ENCODE assay signal across 15 cellular contexts in the genomic region with DNA sequence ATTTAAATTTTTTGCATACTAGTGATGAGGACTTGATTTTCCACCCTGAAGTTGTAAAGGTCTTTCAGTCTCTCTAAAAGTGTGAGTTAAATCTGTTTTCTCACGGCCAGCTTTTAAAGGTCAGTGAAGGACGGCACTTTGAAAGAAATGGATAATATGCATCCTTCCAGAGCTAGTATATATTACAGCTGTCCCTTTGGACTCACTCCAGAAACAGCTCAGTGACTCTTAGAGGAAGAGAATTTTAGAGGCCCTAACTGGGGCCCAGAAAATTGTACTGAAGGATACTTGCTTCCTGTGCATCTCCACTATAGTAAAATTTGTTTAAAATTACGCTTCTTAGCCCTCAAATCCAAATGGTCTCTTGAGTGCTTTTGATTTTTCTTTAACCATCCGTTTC. TPM values are rescaled to one million over a fixed set of nuclear protein-coding genes. Genes with fewer than 3 reads are reported as not detected.
DNase-seq lines count a peak whose midpoint lies in the region; ATAC-seq, FAIRE-seq and TF ChIP-seq lines count a peak whose summit lies in the region.
"Had no signal": no experiment of that assay in that cellular context is flagged by ENCODE, and none has a peak within 500 bp of the region (broad histone marks: within the 10 kb centered on the region; RNA-seq: fewer than 3 reads in every experiment).

No MANE protein-coding gene starts in this region.

- TF ChIP-seq CTCF in HepG2 (CRISPR knock-in tag; IDR thresholded peaks at IDR 0.05), result no peak

- H3K79me2 ChIP-seq in HepG2 (ENCODE audit: insufficient read depth, low read length), result no peaks in the 10 kb centered on the region

- TF ChIP-seq EP300 in HepG2 (IDR thresholded peaks at IDR 0.05; ENCODE audit: low read depth in 2 of 2, low read length in 2 of 2) (no peak), HepG2 (CRISPR knock-in tag; IDR thresholded peaks at IDR 0.05; ENCODE audit: borderline replicate concordance) (no peak)

- no peak for FAIRE-seq in HepG2 (lab: Jason Lieb, UNC)

- no peak for TF ChIP-seq POLR2A in HepG2 (IDR thresholded peaks at IDR 0.05; ENCODE audit: insufficient read depth in 1 of 2, low read depth in 2 of 2, low read length in 2 of 2)

- peak overlapping the region in 4 of 6 donors; percentile 19 to 87 (median 62) for H3K27ac Mint-ChIP-seq in naive B cell
- H3K27ac Mint-ChIP-seq in stimulated activated naive CD8-positive, alpha-beta T cell treated with anti-CD3 and anti-CD28 coated beads, Interleukin-15, amount 100 ng/mL, for 72 hours, result no peak overlapping the region
- H3K27ac Mint-ChIP-seq: memory B cell, progenitor cell of endocrine pancreas had no signal

- no peak overlapping the region for H2AFZ ChIP-seq in HepG2 (ENCODE audit: low read length)

- H3K4me3 Mint-ChIP-seq in naive B cell, result no peak overlapping the region
- no peak overlapping the region for H3K4me3 Mint-ChIP-seq in stimulated activated naive CD8-positive, alpha-beta T cell treated with anti-CD3 and anti-CD28 coated beads, Interleukin-15, amount 100 ng/mL, for 72 hours
- H3K4me3 Mint-ChIP-seq: memory B cell; stimulated activated memory B cell treated with anti-CD40 and anti-IgM and Interleukin-4, amounts not matched to agents 10 μg/mL and 1 μg/mL and 100 μg/mL, for 72 hours had no signal

- no peak for TF ChIP-seq RAD21 in HepG2 (CRISPR knock-in tag; IDR thresholded peaks at IDR 0.05)

- no peaks in the 10 kb centered on the region for H3K9me3 ChIP-seq in HepG2 (ENCODE audit: low read length)
- H3K9me3 ChIP-seq: adrenal gland had no signal

- DNase-seq in AG20443 (ENCODE audit: low spot score), result peak; percentile 13
- peak; percentile 57 for DNase-seq in NCI-H69 (lab: John Stamatoyannopoulos, UW)
- DNase-seq in fibroblast of gingiva (ENCODE audit: low read depth), result peak; percentile 56
- DNase-seq in naive B cell, result no peak
- no peak for DNase-seq in NAMALWA (ENCODE audit: low spot score)
- DNase-seq in stimulated activated naive CD8-positive, alpha-beta T cell treated with anti-CD3 and anti-CD28 coated beads, Interleukin-15, amount 100 ng/mL, for 72 hours, result no peak
- no peak for DNase-seq in HepG2 (ENCODE audit: low spot score)
- DNase-seq: NCI-H2029 treated with DMSO at 0.1 percent for 48 hours had no signal

- no peaks in the 10 kb centered on the region for H3K27me3 ChIP-seq in HepG2 (ENCODE audit: control insufficient read depth in 1 of 2, insufficient read depth in 2 of 2, low read length in 2 of 2)
- H3K27me3 ChIP-seq: adrenal gland; BLaER1 treated with 17β-estradiol and CSF1 and Interleukin-3, amounts not matched to agents 10 nM and 100 nM had no signal

- in situ Hi-C loops in HepG2 (cut with HindIII; ENCODE audit: extremely low pct_ligation_motif_present, low pct_unique_long_range_greater_than_20kb), result no loop called here

- peaks cover 8% of the 10 kb centered on the region for H3K4me1 ChIP-seq in HepG2 (ENCODE audit: insufficient read depth, low read length)

- no peaks in the 10 kb centered on the region for H3K36me3 ChIP-seq in HepG2 (replicated peaks in 1 of 2; ENCODE audit: control insufficient read depth in 1 of 2, insufficient read depth in 2 of 2, low read length in 2 of 2)
- H3K36me3 ChIP-seq: adrenal gland had no signal

- no peak overlapping the region for H3K4me2 ChIP-seq in HepG2 (ENCODE audit: low read depth, low read length)
- H3K4me2 ChIP-seq: BLaER1 treated with 17β-estradiol and CSF1 and Interleukin-3, amounts not matched to agents 10 nM and 100 nM had no signal

- H3K27me3 Mint-ChIP-seq in naive B cell, result no peaks in the 10 kb centered on the region
- no peaks in the 10 kb centered on the region for H3K27me3 Mint-ChIP-seq in stimulated activated naive CD8-positive, alpha-beta T cell treated with anti-CD3 and anti-CD28 coated beads, Interleukin-15, amount 100 ng/mL, for 72 hours
- H3K27me3 Mint-ChIP-seq: memory B cell; progenitor cell of endocrine pancreas; stimulated activated memory B cell treated with anti-CD40 and anti-IgM and Interleukin-4, amounts not matched to agents 10 μg/mL and 1 μg/mL and 100 μg/mL, for 72 hours had no signal

- H3K9ac ChIP-seq in HepG2 (ENCODE audit: insufficient read depth, low read depth, low read length), result no peak overlapping the region
- H3K9ac ChIP-seq: BLaER1 treated with 17β-estradiol and CSF1 and Interleukin-3, amounts not matched to agents 10 nM and 100 nM had no signal

- no peaks in the 10 kb centered on the region for H3K36me3 Mint-ChIP-seq in naive B cell
- H3K36me3 Mint-ChIP-seq: stimulated activated memory B cell treated with anti-CD40 and anti-IgM and Interleukin-4, amounts not matched to agents 10 μg/mL and 1 μg/mL and 100 μg/mL, for 72 hours had no signal

- CTCF ChIA-PET in HepG2 (lab: Yijun Ruan, JAX; ENCODE audit: low intra/inter-chr PET ratio, low total read pairs), result no interaction called here

- intact Hi-C loops in HepG2 (cut with micrococcal nuclease; ENCODE audit: unreplicated experiment), result no loop called here

- POLR2A ChIA-PET in HepG2 (lab: Yijun Ruan, JAX), result interaction anchor here (0.6 kb wide), 1 partner anchor 42 kb away, joined by 3 read pairs; no protein-coding TSS in a partner anchor

- H3K4me1 Mint-ChIP-seq in naive B cell, result peaks cover 37 to 67% (median 51%) of the 10 kb centered on the region in 3 donors
- H3K4me1 Mint-ChIP-seq in stimulated activated naive CD8-positive, alpha-beta T cell treated with anti-CD3 and anti-CD28 coated beads, Interleukin-15, amount 100 ng/mL, for 72 hours, result peaks cover 36% of the 10 kb centered on the region

- no peak overlapping the region for H3K27ac ChIP-seq in HepG2 (ENCODE audit: extremely low read length, insufficient read depth, low read length)
- H3K27ac ChIP-seq: adrenal gland; BLaER1 treated with 17β-estradiol and CSF1 and Interleukin-3, amounts not matched to agents 10 nM and 100 nM had no signal

- no peak overlapping the region for H3K4me3 ChIP-seq in HepG2 (replicated peaks in 1 of 3; ENCODE audit: insufficient read depth in 1 of 3, low read depth in 2 of 3, low read length in 3 of 3)
- H3K4me3 ChIP-seq: adrenal gland; BLaER1 treated with 17β-estradiol and CSF1 and Interleukin-3, amounts not matched to agents 10 nM and 100 nM had no signal

- H4K20me1 ChIP-seq in HepG2 (ENCODE audit: insufficient read depth, low read length), result peaks cover 5% of the 10 kb centered on the region; the same call in 1 of the 2 replicates

- no peaks in the 10 kb centered on the region for H3K9me3 Mint-ChIP-seq in naive B cell
- H3K9me3 Mint-ChIP-seq in stimulated activated naive CD8-positive, alpha-beta T cell treated with anti-CD3 and anti-CD28 coated beads, Interleukin-15, amount 100 ng/mL, for 72 hours, result no peaks in the 10 kb centered on the region
- H3K9me3 Mint-ChIP-seq: memory B cell; stimulated activated memory B cell treated with anti-CD40 and anti-IgM and Interleukin-4, amounts not matched to agents 10 μg/mL and 1 μg/mL and 100 μg/mL, for 72 hours had no signal

- BruUV-seq in HepG2 (replicated peaks; lab: Mats Ljungman, UMichigan), result no TSS peak

- WGBS in HepG2 (ENCODE audit: low lambda C conversion rate), result 97% methylated on average over 4 of the region's 4 CpGs

- no peak for ATAC-seq in naive B cell (ENCODE audit: low read depth in 2 of 2)
- no peak for ATAC-seq in HG03025 (IDR thresholded peaks at IDR 0.05; ENCODE audit: low FRiP score, unreplicated experiment)
- no peak for ATAC-seq in stimulated activated naive CD8-positive, alpha-beta T cell treated with anti-CD3 and anti-CD28 coated beads, Interleukin-15, amount 100 ng/mL, for 72 hours
- no peak for ATAC-seq in HepG2
- ATAC-seq: activated CD4-positive, CD25-positive, alpha-beta regulatory T cell treated with anti-CD3 and anti-CD28 coated beads, Interleukin-2, amount 50 U/mL, for 24 hours; stimulated activated memory B cell treated with anti-CD40 and anti-IgM and Interleukin-4, amounts not matched to agents 10 μg/mL and 1 μg/mL and 100 μg/mL, for 72 hours had no signal

TF ChIP-seq in HepG2, 621 proteins besides CTCF, POLR2A, EP300 and RAD21 (continues in another document):
- TF ChIP-seq, protein P1, sequence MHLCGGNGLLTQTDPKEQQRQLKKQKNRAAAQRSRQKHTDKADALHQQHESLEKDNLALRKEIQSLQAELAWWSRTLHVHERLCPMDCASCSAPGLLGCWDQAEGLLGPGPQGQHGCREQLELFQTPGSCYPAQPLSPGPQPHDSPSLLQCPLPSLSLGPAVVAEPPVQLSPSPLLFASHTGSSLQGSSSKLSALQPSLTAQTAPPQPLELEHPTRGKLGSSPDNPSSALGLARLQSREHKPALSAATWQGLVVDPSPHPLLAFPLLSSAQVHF (CRISPR knock-in tag; IDR thresholded peaks at IDR 0.05), result no peak
- TF ChIP-seq ARID2 (CRISPR knock-in tag; IDR thresholded peaks at IDR 0.05; ENCODE audit: borderline replicate concordance) (no peak), ZSCAN29 (CRISPR knock-in tag; conservative IDR thresholded peaks at IDR 0.05) (no peak), NFIB (CRISPR knock-in tag; IDR thresholded peaks at IDR 0.05; ENCODE audit: borderline replicate concordance) (no peak), ARNT2 (CRISPR knock-in tag; IDR thresholded peaks at IDR 0.05; ENCODE audit: low read depth) (no peak), TOE1 (CRISPR knock-in tag; IDR thresholded peaks at IDR 0.05) (no peak), XRCC5 (optimal IDR thresholded peaks at IDR 0.05; ENCODE audit: low read length) (no peak)

RNA-seq across cellular contexts. Expression of a gene that starts 41.6 kb away (rescaled TPM):
- polyA plus RNA-seq in naive B cell (ENCODE audit: low read depth in 6 of 6) (10 to 100 TPM; 14.8 to 30.1 (median 22.9) TPM), HepG2 (2011; rRNA removed) (4.6 and 5.7 TPM in 2 replicates)
- total RNA-seq in HepG2 (2016; rRNA removed; fragmentation: Illumina TruSeq; extraction: Trizol), result 11.4 and 20.4 TPM in 2 replicates
- 1.7 and 1.8 TPM in 2 replicates for total RNA-seq in HepG2 (2016; cell fraction: cytosol; rRNA removed; fragmentation: Illumina TruSeq; extraction: Trizol; ENCODE audit: low read depth)
- total RNA-seq in HepG2 (2016; cell fraction: insoluble cytoplasmic fraction; rRNA removed; fragmentation: Illumina TruSeq; extraction: Trizol), result 11.5 and 16.5 TPM in 2 replicates
- total RNA-seq in HepG2 (2016; cell fraction: membrane; rRNA removed; fragmentation: Illumina TruSeq; extraction: Trizol), result 7.8 and 8.2 TPM in 2 replicates
- 15.1 and 17.9 TPM in 2 replicates for total RNA-seq in HepG2 (2016; cell fraction: nucleus; rRNA removed; fragmentation: Illumina TruSeq; extraction: Trizol)
- 1.9 and 3.7 TPM in 2 replicates for polyA plus RNA-seq in HepG2 (2011; cell fraction: cytosol; rRNA removed)
- 4.1 and 4.3 TPM in 2 replicates for polyA plus RNA-seq in HepG2 (2011; cell fraction: nucleus; rRNA removed)
- 10.5 and 14.0 TPM in 2 replicates for polyA plus RNA-seq in HepG2 (2012)
- polyA plus RNA-seq in HepG2 (2016; cell fraction: cytosol; fragmentation: Illumina TruSeq; extraction: Trizol; ENCODE audit: low read depth), result 0.44 and 0.45 TPM in 2 replicates
- polyA plus RNA-seq in HepG2 (2016; cell fraction: insoluble cytoplasmic fraction; fragmentation: Illumina TruSeq; extraction: Trizol; ENCODE audit: low read depth), result 8.7 and 11.5 TPM in 2 replicates
- polyA plus RNA-seq in HepG2 (2016; cell fraction: membrane; fragmentation: Illumina TruSeq; extraction: Trizol; ENCODE audit: low read depth), result 2.3 and 2.4 TPM in 2 replicates
- 9.7 and 10.7 TPM in 2 replicates for polyA plus RNA-seq in HepG2 (2016; cell fraction: nucleus; fragmentation: Illumina TruSeq; extraction: Trizol; ENCODE audit: insufficient read depth, low read depth)
- 4.0 and 7.4 TPM in 2 replicates for polyA minus RNA-seq in HepG2 (2011; rRNA and poly(A)+ RNA removed; ENCODE audit: low replicate concordance)
- 10.3 and 13.2 TPM in 2 replicates for polyA minus RNA-seq in HepG2 (2011; cell fraction: cytosol; rRNA and poly(A)+ RNA removed)
- 36.6 and 37.7 TPM in 2 replicates for polyA minus RNA-seq in HepG2 (2011; cell fraction: nucleus; rRNA and poly(A)+ RNA removed)

Comparison
In these comparisons a context has a peak if more than half of its experiments do, and no peak if none do; other contexts are left out.
1. DNase-seq: peak in AG20443 (single experiment), NCI-H69 (single experiment) and fibroblast of gingiva (single experiment); none in naive B cell (single experiment), NAMALWA (single experiment), stimulated activated naive CD8-positive, alpha-beta T cell treated with anti-CD3 and anti-CD28 coated beads, Interleukin-15, amount 100 ng/mL, for 72 hours (0 of 2) and HepG2 (single experiment).
2. H3K27ac Mint-ChIP-seq: peak in naive B cell (4 of 6); none in stimulated activated naive CD8-positive, alpha-beta T cell treated with anti-CD3 and anti-CD28 coated beads, Interleukin-15, amount 100 ng/mL, for 72 hours (0 of 2).